Comparison of ENCODE assay signal across 17 cellular contexts in the genomic region with DNA sequence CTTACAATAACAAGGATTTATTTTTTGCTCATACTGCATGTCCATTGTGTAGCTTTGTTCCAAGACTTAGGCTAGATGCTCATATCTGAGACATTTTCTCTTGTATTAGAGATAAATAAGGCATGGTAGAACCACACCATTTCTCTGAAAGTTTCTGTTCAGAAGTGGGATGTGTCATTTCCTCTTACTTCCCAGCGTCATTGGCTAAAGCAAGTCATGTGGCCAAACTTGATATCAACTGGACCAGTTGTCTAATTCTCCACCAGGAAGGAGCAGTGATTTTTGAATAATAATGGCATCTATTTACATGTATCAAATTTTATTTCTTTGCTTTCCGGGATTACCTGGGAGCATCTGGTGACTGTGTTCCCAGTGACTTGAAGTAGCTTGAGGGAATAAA.
"Had no signal": no experiment of that assay in that cellular context is flagged by ENCODE, and none has a peak within 500 bp of the region (broad histone marks: within the 10 kb centered on the region; RNA-seq: fewer than 3 reads in every experiment).

No MANE protein-coding gene starts in this region.

- H3K27ac ChIP-seq: ascending aorta, coronary artery, prostate gland, right atrium auricular region, tibial nerve had no signal

- H3K4me1 ChIP-seq: ascending aorta, prostate gland, right atrium auricular region had no signal

- H3K4me3 ChIP-seq: ascending aorta, coronary artery, lung, prostate gland, right atrium auricular region, tibial nerve had no signal

- H3K27me3 ChIP-seq: ascending aorta, right atrium auricular region, tibial nerve had no signal

- H3K9me3 Mint-ChIP-seq: activated CD4-positive, alpha-beta memory T cell treated with anti-CD3 and anti-CD28 coated beads for 36 hours; activated naive CD4-positive, alpha-beta T cell treated with anti-CD3 and anti-CD28 coated beads for 36 hours; activated T-cell treated with anti-CD3 and anti-CD28 coated beads, Interleukin-2, amount 50 U/mL, for 4 hours; nephron had no signal

- H3K27me3 Mint-ChIP-seq: activated CD4-positive, alpha-beta memory T cell treated with anti-CD3 and anti-CD28 coated beads for 36 hours had no signal

- H3K9me3 ChIP-seq: ascending aorta, prostate gland, right atrium auricular region, tibial nerve had no signal

- H3K36me3 ChIP-seq: ascending aorta, prostate gland, right atrium auricular region, tibial nerve had no signal

- H3K4me1 Mint-ChIP-seq: nephron had no signal

- H3K27ac Mint-ChIP-seq: activated CD4-positive, alpha-beta memory T cell treated with anti-CD3 and anti-CD28 coated beads for 36 hours; activated naive CD4-positive, alpha-beta T cell treated with anti-CD3 and anti-CD28 coated beads for 36 hours; nephron had no signal

- DNase-seq: activated CD4-positive, alpha-beta memory T cell treated with anti-CD3 and anti-CD28 coated beads for 36 hours; activated naive CD4-positive, alpha-beta T cell treated with anti-CD3 and anti-CD28 coated beads for 36 hours; activated T-cell treated with anti-CD3 and anti-CD28 coated beads, Interleukin-2, amount 50 U/mL, for 4 hours; erythroblast; kidney; stimulated activated CD4-positive, alpha-beta T cell treated with anti-CD3 and anti-CD28 coated beads, Interleukin-2, amount 100 ng/mL, for 24 hours; stimulated activated naive CD8-positive, alpha-beta T cell treated with anti-CD3 and anti-CD28 coated beads, Interleukin-15, Interleukin-2, amounts not matched to agents 100 U/mL and 50 U/mL, for 24 hours; substantia nigra; T-helper 2 cell had no signal

- H3K4me3 Mint-ChIP-seq: activated CD4-positive, alpha-beta memory T cell treated with anti-CD3 and anti-CD28 coated beads for 36 hours; activated naive CD4-positive, alpha-beta T cell treated with anti-CD3 and anti-CD28 coated beads for 36 hours; activated T-cell treated with anti-CD3 and anti-CD28 coated beads, Interleukin-2, amount 50 U/mL, for 4 hours; nephron had no signal

- H3K36me3 Mint-ChIP-seq: activated CD4-positive, alpha-beta memory T cell treated with anti-CD3 and anti-CD28 coated beads for 36 hours had no signal

- ATAC-seq: activated T-cell treated with anti-CD3 and anti-CD28 coated beads, Interleukin-2, amount 50 U/mL, for 4 hours; left lobe of liver; stimulated activated naive CD8-positive, alpha-beta T cell treated with anti-CD3 and anti-CD28 coated beads, Interleukin-15, Interleukin-2, amounts not matched to agents 100 U/mL and 50 U/mL, for 24 hours had no signal
